ENCODE assay signal across 11 cellular contexts in the genomic region with DNA sequence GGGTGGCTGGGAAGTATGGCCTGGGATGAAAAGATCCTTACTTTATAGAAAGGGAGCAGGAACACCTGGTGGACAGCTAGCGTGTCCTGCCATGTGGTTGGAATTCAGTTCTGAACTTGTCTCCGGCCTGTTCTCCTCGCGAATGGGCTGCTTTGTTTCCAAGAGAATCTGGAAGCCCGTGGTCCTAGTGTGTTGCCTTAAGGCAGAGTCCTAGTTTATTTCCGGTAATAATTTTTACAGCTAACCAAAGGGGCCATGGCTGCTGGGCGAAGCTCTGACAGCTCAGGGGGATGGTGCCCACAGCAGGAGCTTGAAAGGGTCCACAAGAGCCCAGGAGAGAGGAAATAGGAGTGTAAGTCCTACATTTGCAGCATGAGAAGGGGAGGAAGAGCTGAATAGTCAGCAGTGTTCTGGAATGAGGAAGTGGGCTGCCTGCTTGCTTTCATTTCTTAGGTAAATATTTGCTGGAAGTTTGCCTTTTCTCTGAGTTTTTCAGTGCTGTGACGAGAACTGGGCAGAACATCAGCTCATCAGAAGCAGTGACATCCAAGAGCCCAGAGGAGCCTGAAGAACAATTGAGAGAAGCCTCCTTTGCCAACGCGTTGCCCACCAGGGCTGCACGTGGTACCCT. TPM values are rescaled to one million over a fixed set of nuclear protein-coding genes. Genes with fewer than 3 reads are reported as not detected.
A peak's percentile ranks its signal among the peaks of the same experiment; 100 is the strongest.
DNase-seq lines count a peak whose midpoint lies in the region; ATAC-seq and TF ChIP-seq lines count a peak whose summit lies in the region.
"Had no signal": no experiment of that assay in that cellular context is flagged by ENCODE, and none has a peak within 500 bp of the region (broad histone marks: within the 10 kb centered on the region; RNA-seq: fewer than 3 reads in every experiment).

No MANE protein-coding gene starts in this region.

- no peak for TF ChIP-seq CTCF in AG10803 (conservative IDR thresholded peaks at IDR 0.05; ENCODE audit: low read length)

- H3K27me3 ChIP-seq in SJSA1 (replicated peaks) = no peaks in the 10 kb centered on the region
- H3K27me3 ChIP-seq in CD4-positive, alpha-beta memory T cell (ENCODE audit: insufficient read depth, low read length) = no peaks in the 10 kb centered on the region

- H3K4me3 Mint-ChIP-seq in CD4-positive, alpha-beta memory T cell = no peak overlapping the region
- H3K4me3 Mint-ChIP-seq: activated T-helper 17 cell treated with anti-CD3 and anti-CD28 coated beads, Interleukin-2, amount 50 U/mL, for 72 hours; CD8-positive, alpha-beta T cell; T-helper 2 cell treated with Interferon-gamma antibody and Interleukin-4, amounts not matched to agents 5 μg/mL and 100 μg/mL, for 36 hours had no signal

- POLR2A ChIA-PET in CD4-positive, alpha-beta memory T cell (lab: Charles Lee; ENCODE audit: partially characterized antibody) = no interaction called here

- no peak overlapping the region for H3K27ac Mint-ChIP-seq in CD4-positive, alpha-beta memory T cell
- H3K27ac Mint-ChIP-seq: activated T-helper 17 cell treated with anti-CD3 and anti-CD28 coated beads, Interleukin-2, amount 50 U/mL, for 72 hours; CD8-positive, alpha-beta T cell; T-helper 2 cell treated with Interferon-gamma antibody and Interleukin-4, amounts not matched to agents 5 μg/mL and 100 μg/mL, for 36 hours had no signal

- peak; percentile 52 for ATAC-seq in GM21786 (IDR thresholded peaks at IDR 0.05; ENCODE audit: unreplicated experiment)
- peak; percentile 91 for ATAC-seq in left lobe of liver
- no peak for ATAC-seq in GM18519 (IDR thresholded peaks at IDR 0.05; ENCODE audit: low FRiP score, unreplicated experiment)
- ATAC-seq: activated T-helper 17 cell treated with anti-CD3 and anti-CD28 coated beads, Interleukin-2, amount 50 U/mL, for 72 hours; CD8-positive, alpha-beta T cell had no signal

- H3K36me3 ChIP-seq in SJSA1 = no peaks in the 10 kb centered on the region
- no peaks in the 10 kb centered on the region for H3K36me3 ChIP-seq in CD4-positive, alpha-beta memory T cell (ENCODE audit: insufficient read depth, low read length)

- no peaks in the 10 kb centered on the region for H3K9me3 Mint-ChIP-seq in CD4-positive, alpha-beta memory T cell
- H3K9me3 Mint-ChIP-seq: activated T-helper 17 cell treated with anti-CD3 and anti-CD28 coated beads, Interleukin-2, amount 50 U/mL, for 72 hours; CD8-positive, alpha-beta T cell; T-helper 2 cell treated with Interferon-gamma antibody and Interleukin-4, amounts not matched to agents 5 μg/mL and 100 μg/mL, for 36 hours had no signal

- H3K27me3 Mint-ChIP-seq in CD4-positive, alpha-beta memory T cell = peaks cover 2 to 3% of the 10 kb centered on the region in 2 donors

- H3K9me3 ChIP-seq in SJSA1 (replicated peaks) = no peaks in the 10 kb centered on the region
- no peaks in the 10 kb centered on the region for H3K9me3 ChIP-seq in CD4-positive, alpha-beta memory T cell (ENCODE audit: control insufficient read depth in 1 of 2, low read length in 2 of 2)

- DNase-seq in AG10803 (ENCODE audit: low read depth) (peak; percentile 75), SJSA1 (ENCODE audit: low read depth in 1 of 2, low spot score in 2 of 2) (peak in 1 of 2 experiments; percentile 41), left lobe of liver (ENCODE audit: low spot score) (no peak), GOT3 (lab: John Stamatoyannopoulos, UW) (no peak), NCI-H1417 treated with DMSO at 0.1 percent for 48 hours (lab: John Stamatoyannopoulos, UW) (no peak)
- DNase-seq in CD4-positive, alpha-beta memory T cell = no peak
- DNase-seq: CD8-positive, alpha-beta T cell had no signal

- H3K4me1 Mint-ChIP-seq in CD4-positive, alpha-beta memory T cell = peaks cover 0 to 3% (median 2%) of the 10 kb centered on the region in 4 donors

- peak overlapping the region; percentile 58; the same call in 1 of the 2 replicates for H3K27ac ChIP-seq in SJSA1
- no peak overlapping the region for H3K27ac ChIP-seq in CD4-positive, alpha-beta memory T cell (ENCODE audit: low read depth, low read length)

- CTCF ChIA-PET in CD4-positive, alpha-beta memory T cell (lab: Charles Lee; ENCODE audit: partially characterized antibody) = interaction anchor here (0.7 to 1.4 kb wide), 3 partner anchors 11 to 523 kb away, joined by 3 to 4 read pairs (median 3); no protein-coding TSS in a partner anchor

- peaks cover 10% of the 10 kb centered on the region for H3K4me1 ChIP-seq in SJSA1 (replicated peaks)
- no peaks in the 10 kb centered on the region for H3K4me1 ChIP-seq in CD4-positive, alpha-beta memory T cell (ENCODE audit: insufficient read depth, low read length)

- H3K4me3 ChIP-seq in AG10803 (ENCODE audit: low read length) (no peak overlapping the region), SJSA1 (no peak overlapping the region)
- no peak overlapping the region for H3K4me3 ChIP-seq in CD4-positive, alpha-beta memory T cell (ENCODE audit: low read length in 2 of 2)

- intact Hi-C loops in CD4-positive, alpha-beta memory T cell (cut with micrococcal nuclease) = no loop called here

- no peaks in the 10 kb centered on the region for H3K36me3 Mint-ChIP-seq in CD4-positive, alpha-beta memory T cell
- H3K36me3 Mint-ChIP-seq: CD8-positive, alpha-beta T cell had no signal

RNA-seq across cellular contexts. Expression of a gene that starts 13.1 kb away (rescaled TPM):
- total RNA-seq in SJSA1 (2014; rRNA removed; shearing (Covaris generic)) = 1.7 and 9.1 TPM in 2 replicates
- total RNA-seq in left lobe of liver = not detected
- total RNA-seq in CD4-positive, alpha-beta memory T cell = not detected
- polyA plus RNA-seq in CD4-positive, alpha-beta memory T cell = not detected
- total RNA-seq: activated T-helper 17 cell treated with anti-CD3 and anti-CD28 coated beads, Interleukin-2, amount 50 U/mL, for 72 hours; CD8-positive, alpha-beta T cell had no signal

RNA-seq across cellular contexts. Expression of a gene that starts 44.8 kb away (rescaled TPM):
- 10.3 and 10.4 TPM in 2 replicates for total RNA-seq in SJSA1 (2014; rRNA removed; shearing (Covaris generic))
- 53.7 TPM for total RNA-seq in left lobe of liver
- total RNA-seq in CD4-positive, alpha-beta memory T cell = 1 to 10 TPM; 3.6 to 4.1 TPM
- 10 to 100 TPM; 10.5 TPM for polyA plus RNA-seq in CD4-positive, alpha-beta memory T cell
